Comparison of ENCODE assay signal across 29 cellular contexts in the genomic region with DNA sequence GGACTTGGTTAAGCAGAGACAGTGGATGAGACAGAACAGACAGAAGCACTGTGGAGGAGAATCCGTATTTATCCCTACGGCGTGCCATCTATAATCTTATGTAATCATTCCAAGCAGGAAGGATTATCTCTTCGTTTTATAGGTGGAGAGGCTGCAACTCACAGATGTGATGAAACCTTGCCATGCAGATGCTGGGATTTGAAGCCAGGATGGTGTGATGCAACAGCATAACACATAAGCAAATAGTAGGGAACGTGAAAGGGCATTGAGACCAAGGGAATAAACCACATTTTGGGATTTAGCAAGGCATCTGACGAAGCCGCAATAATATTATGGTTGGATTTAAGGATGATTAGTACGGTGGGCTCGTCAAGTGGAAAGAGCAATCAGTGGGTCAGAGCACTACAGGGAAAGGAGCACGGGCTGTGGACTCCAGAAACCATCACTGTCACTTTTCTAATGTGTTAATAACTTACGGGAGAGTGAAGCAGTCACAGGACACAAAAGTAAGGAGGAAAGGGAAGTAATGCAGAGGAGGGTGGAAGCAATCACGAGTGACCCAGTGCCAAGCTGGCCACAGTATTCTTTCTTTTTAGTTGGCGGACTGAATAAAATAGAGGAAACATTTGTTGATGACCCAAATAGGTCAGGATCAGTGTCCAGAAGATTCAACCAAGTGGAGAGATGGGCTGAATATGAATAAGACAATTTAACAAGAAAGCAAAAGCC.
A peak's percentile ranks its signal among the peaks of the same experiment; 100 is the strongest.
DNase-seq lines count a peak whose midpoint lies in the region; ATAC-seq and TF ChIP-seq lines count a peak whose summit lies in the region.
"Had no signal": no experiment of that assay in that cellular context is flagged by ENCODE, and none has a peak within 500 bp of the region (broad histone marks: within the 10 kb centered on the region; RNA-seq: fewer than 3 reads in every experiment).

No MANE protein-coding gene starts in this region.

- H3K27me3 Mint-ChIP-seq in WTC11 (ENCODE audit: low read depth), result no peaks in the 10 kb centered on the region
- H3K27me3 Mint-ChIP-seq: activated naive CD8-positive, alpha-beta T cell; CD4-positive, CD25-positive, alpha-beta regulatory T cell; T-cell had no signal

- intact Hi-C loops in gastrocnemius medialis (cut with DNase I; ENCODE audit: low total_unique reads), result no loop called here

- H3K27me3 ChIP-seq in iPS-20b (ENCODE audit: insufficient read depth, low read length) (no peaks in the 10 kb centered on the region), gastrocnemius medialis (no peaks in the 10 kb centered on the region)
- H3K27me3 ChIP-seq: ascending aorta, esophagus muscularis mucosa, pancreas, testis, uterus had no signal

- TF ChIP-seq CTCF in WTC11 (IDR thresholded peaks at IDR 0.05), result no peak
- TF ChIP-seq CTCF in gastrocnemius medialis (IDR thresholded peaks at IDR 0.05 in 4 of 5, conservative IDR thresholded peaks at IDR 0.05 in 1 of 5), result no peak
- no peak for TF ChIP-seq CTCF in GM10266 (IDR thresholded peaks at IDR 0.05; ENCODE audit: control insufficient read depth, insufficient read depth, low read depth, missing control alignments)

- peaks cover 37% of the 10 kb centered on the region for H3K4me1 Mint-ChIP-seq in WTC11

- H3K4me3 Mint-ChIP-seq in WTC11, result no peak overlapping the region
- H3K4me3 Mint-ChIP-seq: activated naive CD8-positive, alpha-beta T cell; CD4-positive, CD25-positive, alpha-beta regulatory T cell; endodermal cell; T-cell had no signal

- H3K36me3 ChIP-seq in iPS-20b (ENCODE audit: insufficient read depth, low read depth, low read length), result peaks cover 3% of the 10 kb centered on the region; the same call in 1 of the 2 replicates
- H3K36me3 ChIP-seq in gastrocnemius medialis, result no peaks in the 10 kb centered on the region
- H3K36me3 ChIP-seq: ascending aorta, esophagus muscularis mucosa, pancreas, uterus had no signal

- ATAC-seq in WTC11, result no peak
- peak; percentile 45 to 53 for ATAC-seq in gastrocnemius medialis
- ATAC-seq: right cardiac atrium; stimulated activated naive CD8-positive, alpha-beta T cell treated with anti-CD3 and anti-CD28 coated beads, Interleukin-15, Interleukin-2, amounts not matched to agents 100 U/mL and 50 U/mL, for 24 hours; T-cell had no signal

- CTCF ChIA-PET in WTC11 (lab: Charles Lee), result no interaction called here

- DNase-seq in GM04504 (ENCODE audit: low read depth) (peak; percentile 55), WTC11 (ENCODE audit: low spot score) (no peak), gastrocnemius medialis (peak in 1 of 2 donors; percentile 30), amygdala (lab: John Stamatoyannopoulos, UW) (no peak), GM10266 (ENCODE audit: extremely low spot score) (no peak)
- DNase-seq in stimulated activated CD4-positive, alpha-beta T cell treated with anti-CD3 and anti-CD28 coated beads, Interleukin-2, amount 100 ng/mL, for 48 hours, result no peak
- no peak for DNase-seq in stimulated activated CD4-positive, alpha-beta T cell treated with anti-CD3 and anti-CD28 coated beads, Interleukin-15, amount 100 ng/mL, for 24 hours
- DNase-seq: activated CD4-positive, CD25-positive, alpha-beta regulatory T cell treated with anti-CD3 and anti-CD28 coated beads, Interleukin-2, amount 50 U/mL, for 72 hours; activated effector memory CD4-positive, alpha-beta T cell treated with Interleukin-2 at 50 U/mL for 16 hours; CD4-positive, CD25-positive, alpha-beta regulatory T cell; EL; endodermal cell; GOT3; NCI-H1417; NCI-H2081 treated with DMSO at 0.1 percent for 48 hours; NCI-H345; NCI-H748 treated with DMSO at 0.1 percent for 48 hours; pancreas; right cardiac atrium; stimulated activated naive CD8-positive, alpha-beta T cell treated with anti-CD3 and anti-CD28 coated beads, Interleukin-15, Interleukin-2, amounts not matched to agents 100 U/mL and 50 U/mL, for 24 hours; T-cell; testis; uterus had no signal

- no peaks in the 10 kb centered on the region for H3K9me3 ChIP-seq in iPS-20b (ENCODE audit: insufficient read depth, low read depth, low read length)
- H3K9me3 ChIP-seq in gastrocnemius medialis, result no peaks in the 10 kb centered on the region
- H3K9me3 ChIP-seq: ascending aorta, esophagus muscularis mucosa, pancreas, testis, uterus had no signal

- H3K9ac ChIP-seq in iPS-20b (ENCODE audit: low read depth, low read length), result 0 out of 2 replicates have a peak overlapping the region, but pooled peaks have one; percentile 10

- no peak for TF ChIP-seq POLR2A in gastrocnemius medialis (IDR thresholded peaks at IDR 0.05)

- H3K4me3 ChIP-seq in iPS-20b (ENCODE audit: low read length) (no peak overlapping the region), gastrocnemius medialis (no peak overlapping the region)
- H3K4me3 ChIP-seq: ascending aorta, esophagus muscularis mucosa, lung, pancreas, testis, uterus had no signal

- peaks cover 15% of the 10 kb centered on the region for H3K4me1 ChIP-seq in iPS-20b (ENCODE audit: insufficient read depth, low read length)
- H3K4me1 ChIP-seq in gastrocnemius medialis, result no peaks in the 10 kb centered on the region
- H3K4me1 ChIP-seq: ascending aorta, esophagus muscularis mucosa, pancreas, testis, uterus had no signal

- POLR2A ChIA-PET in WTC11 (lab: Charles Lee), result no interaction called here

- no peaks in the 10 kb centered on the region for H3K36me3 Mint-ChIP-seq in WTC11
- H3K36me3 Mint-ChIP-seq: activated naive CD8-positive, alpha-beta T cell; CD4-positive, CD25-positive, alpha-beta regulatory T cell; T-cell had no signal

- H3K27ac ChIP-seq in iPS-20b (ENCODE audit: low read length) (no peak overlapping the region), gastrocnemius medialis (no peak overlapping the region)
- H3K27ac ChIP-seq: ascending aorta, esophagus muscularis mucosa, pancreas, RWPE1, testis, uterus had no signal

- peak overlapping the region; percentile 75 for H3K27ac Mint-ChIP-seq in WTC11
- H3K27ac Mint-ChIP-seq: activated naive CD8-positive, alpha-beta T cell; endodermal cell; T-cell had no signal

- in situ Hi-C loops in gastrocnemius medialis (cut with MboI; ENCODE audit: low sequenced_read_pairs in 4 of 4), result no loop called here

- no peaks in the 10 kb centered on the region for H3K9me3 Mint-ChIP-seq in WTC11
- H3K9me3 Mint-ChIP-seq: CD4-positive, CD25-positive, alpha-beta regulatory T cell; endodermal cell; T-cell had no signal

TF ChIP-seq in WTC11, 78 proteins besides CTCF, POLR2A, EP300 and RAD21 (continues in another document):
- TF ChIP-seq AFF4 (CRISPR knock-in tag; IDR thresholded peaks at IDR 0.05; ENCODE audit: borderline replicate concordance), result no peak
- no peak for TF ChIP-seq ZNF671 (CRISPR knock-in tag; IDR thresholded peaks at IDR 0.05)
- TF ChIP-seq SP1 (CRISPR knock-in tag; conservative IDR thresholded peaks at IDR 0.05), result no peak
- TF ChIP-seq, protein P1, sequence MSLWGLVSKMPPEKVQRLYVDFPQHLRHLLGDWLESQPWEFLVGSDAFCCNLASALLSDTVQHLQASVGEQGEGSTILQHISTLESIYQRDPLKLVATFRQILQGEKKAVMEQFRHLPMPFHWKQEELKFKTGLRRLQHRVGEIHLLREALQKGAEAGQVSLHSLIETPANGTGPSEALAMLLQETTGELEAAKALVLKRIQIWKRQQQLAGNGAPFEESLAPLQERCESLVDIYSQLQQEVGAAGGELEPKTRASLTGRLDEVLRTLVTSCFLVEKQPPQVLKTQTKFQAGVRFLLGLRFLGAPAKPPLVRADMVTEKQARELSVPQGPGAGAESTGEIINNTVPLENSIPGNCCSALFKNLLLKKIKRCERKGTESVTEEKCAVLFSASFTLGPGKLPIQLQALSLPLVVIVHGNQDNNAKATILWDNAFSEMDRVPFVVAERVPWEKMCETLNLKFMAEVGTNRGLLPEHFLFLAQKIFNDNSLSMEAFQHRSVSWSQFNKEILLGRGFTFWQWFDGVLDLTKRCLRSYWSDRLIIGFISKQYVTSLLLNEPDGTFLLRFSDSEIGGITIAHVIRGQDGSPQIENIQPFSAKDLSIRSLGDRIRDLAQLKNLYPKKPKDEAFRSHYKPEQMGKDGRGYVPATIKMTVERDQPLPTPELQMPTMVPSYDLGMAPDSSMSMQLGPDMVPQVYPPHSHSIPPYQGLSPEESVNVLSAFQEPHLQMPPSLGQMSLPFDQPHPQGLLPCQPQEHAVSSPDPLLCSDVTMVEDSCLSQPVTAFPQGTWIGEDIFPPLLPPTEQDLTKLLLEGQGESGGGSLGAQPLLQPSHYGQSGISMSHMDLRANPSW (CRISPR knock-in tag; conservative IDR thresholded peaks at IDR 0.05; ENCODE audit: low read depth), result no peak
- no peak for TF ChIP-seq PREB (CRISPR knock-in tag; IDR thresholded peaks at IDR 0.05; ENCODE audit: borderline replicate concordance)
